In genomic region chr22:21032037-21032842, GRCh38 we compare ENCODE assay signal across 9 cellular contexts. TPM values are rescaled to one million over a fixed set of nuclear protein-coding genes. Genes with fewer than 3 reads are reported as not detected.
DNase-seq lines count a peak whose midpoint lies in the region; ATAC-seq, FAIRE-seq and TF ChIP-seq lines count a peak whose summit lies in the region.
"Had no signal": no experiment of that assay in that cellular context is flagged by ENCODE, and none has a peak within 500 bp of the region (broad histone marks: within the 10 kb centered on the region; RNA-seq: fewer than 3 reads in every experiment).

Gene SLC7A4, minus strand, starts transcription at chr22:21032561. Its CDS starts 749 bp downstream, at chr22:21031812.

- intact Hi-C loops in CD8-positive, alpha-beta T cell (cut with DNase I, micrococcal nuclease) = no loop called here
- intact Hi-C loops in pancreas (cut with DNase I) = no loop called here

- H3K4me1 ChIP-seq in CD8-positive, alpha-beta T cell (ENCODE audit: insufficient read depth, low read length) = peaks cover 9% of the 10 kb centered on the region
- no peaks in the 10 kb centered on the region for H3K4me1 ChIP-seq in pancreas

- H3K36me3 Mint-ChIP-seq in CD8-positive, alpha-beta T cell = no peaks in the 10 kb centered on the region
- H3K36me3 Mint-ChIP-seq in T-helper 17 cell (ENCODE audit: low read depth) = peaks cover 3% of the 10 kb centered on the region
- no peaks in the 10 kb centered on the region for H3K36me3 Mint-ChIP-seq in glutamatergic neuron (ENCODE audit: unreplicated experiment)

- ATAC-seq in CD8-positive, alpha-beta T cell = peak; percentile 68
- peak; percentile 48 for ATAC-seq in T-helper 17 cell
- ATAC-seq in pancreas = peak; percentile 40 to 73 (median 63)
- no peak for ATAC-seq in GM19351 (IDR thresholded peaks at IDR 0.05; ENCODE audit: unreplicated experiment)
- no peak for ATAC-seq in HG02973 (IDR thresholded peaks at IDR 0.05; ENCODE audit: unreplicated experiment)
- ATAC-seq in HG02798 (IDR thresholded peaks at IDR 0.05; ENCODE audit: poor library complexity, unreplicated experiment) = no peak

- no peak within 1 kb of the TSS for H3K27ac Mint-ChIP-seq in CD8-positive, alpha-beta T cell
- H3K27ac Mint-ChIP-seq in T-helper 17 cell = no peak within 1 kb of the TSS
- no peak within 1 kb of the TSS for H3K27ac Mint-ChIP-seq in glutamatergic neuron (ENCODE audit: unreplicated experiment)

- no peaks in the 10 kb centered on the region for H3K9me3 ChIP-seq in CD8-positive, alpha-beta T cell (ENCODE audit: low read length)
- H3K9me3 ChIP-seq in T-helper 17 cell (ENCODE audit: control insufficient read depth, low read length, poor library complexity, severe bottlenecking) (no peaks in the 10 kb centered on the region), pancreas (no peaks in the 10 kb centered on the region)

- FAIRE-seq in pancreas (lab: Jason Lieb, UNC) = no peak

- H3K4me1 Mint-ChIP-seq in CD8-positive, alpha-beta T cell (ENCODE audit: low read depth) = peaks cover 4% of the 10 kb centered on the region
- H3K4me1 Mint-ChIP-seq in T-helper 17 cell (peaks cover 6% of the 10 kb centered on the region), glutamatergic neuron (ENCODE audit: low read depth, unreplicated experiment) (peaks cover 6% of the 10 kb centered on the region)

- peak in 1 of 7 experiments; percentile 32 for DNase-seq in CD8-positive, alpha-beta T cell
- DNase-seq in T-helper 17 cell (no peak), glutamatergic neuron (peak; percentile 50), pancreas (peak in 1 of 6 donors; percentile 66), SK-N-DZ (ENCODE audit: low spot score) (no peak)
- DNase-seq: NCI-H2029 treated with DMSO at 0.1 percent for 48 hours had no signal

- H3K36me3 ChIP-seq in CD8-positive, alpha-beta T cell (ENCODE audit: insufficient read depth, low read length) = no peaks in the 10 kb centered on the region
- H3K36me3 ChIP-seq in pancreas = no peaks in the 10 kb centered on the region

- no peaks in the 10 kb centered on the region for H3K9me3 Mint-ChIP-seq in CD8-positive, alpha-beta T cell
- H3K9me3 Mint-ChIP-seq in glutamatergic neuron (ENCODE audit: unreplicated experiment) = peaks cover 12% of the 10 kb centered on the region

- TF ChIP-seq CTCF in CD8-positive, alpha-beta T cell (IDR thresholded peaks at IDR 0.05) = no peak
- TF ChIP-seq CTCF in glutamatergic neuron (IDR thresholded peaks at IDR 0.05; ENCODE audit: partially characterized antibody, unreplicated experiment) = no peak
- no peak for TF ChIP-seq CTCF in pancreas (IDR thresholded peaks at IDR 0.05)

- H3K27me3 Mint-ChIP-seq in CD8-positive, alpha-beta T cell (ENCODE audit: low read depth) = peaks cover 24% of the 10 kb centered on the region
- peaks cover 48% of the 10 kb centered on the region for H3K27me3 Mint-ChIP-seq in T-helper 17 cell
- peaks cover 12% of the 10 kb centered on the region for H3K27me3 Mint-ChIP-seq in glutamatergic neuron (ENCODE audit: unreplicated experiment)

- CTCF ChIA-PET in CD8-positive, alpha-beta T cell (lab: Charles Lee) = no interaction called here

- H3K27me3 ChIP-seq in CD8-positive, alpha-beta T cell (ENCODE audit: insufficient read depth, low read length) = no peaks in the 10 kb centered on the region
- H3K27me3 ChIP-seq in pancreas = no peaks in the 10 kb centered on the region

- H3K4me3 ChIP-seq in CD8-positive, alpha-beta T cell (ENCODE audit: low read depth, low read length) = peak within 1 kb of the TSS; percentile 37
- peak within 1 kb of the TSS in 3 of 4 donors; percentile 3 to 40 (median 10) for H3K4me3 ChIP-seq in pancreas

- H3K27ac ChIP-seq in CD8-positive, alpha-beta T cell (ENCODE audit: low read depth, low read length) = no peak within 1 kb of the TSS
- no peak within 1 kb of the TSS for H3K27ac ChIP-seq in pancreas

- H3K4me3 Mint-ChIP-seq in CD8-positive, alpha-beta T cell = peak within 1 kb of the TSS; percentile 62
- peak within 1 kb of the TSS; percentile 75 for H3K4me3 Mint-ChIP-seq in T-helper 17 cell
- no peak within 1 kb of the TSS for H3K4me3 Mint-ChIP-seq in glutamatergic neuron (ENCODE audit: unreplicated experiment)

- POLR2A ChIA-PET in CD8-positive, alpha-beta T cell (lab: Charles Lee) = interaction anchor here (0.6 kb wide), 1 partner anchor 121 kb away, joined by 5 read pairs; no protein-coding TSS in a partner anchor

- WGBS in pancreas, 2 donors = 9 to 12% methylated on average over 36 to 58 of the region's 58 CpGs

RNA-seq across cellular contexts. Expression of gene SLC7A4, which starts in this region (rescaled TPM):
- not detected for total RNA-seq in CD8-positive, alpha-beta T cell
- total RNA-seq in T-helper 17 cell = under 1 TPM; 0.13 to 0.15 TPM
- 0.59 TPM for total RNA-seq in glutamatergic neuron (ENCODE audit: unreplicated experiment)
- total RNA-seq in pancreas = under 1 TPM in 5 of 6 donors, not detected in 1; 0.09 to 0.28 (median 0.18) TPM
- polyA plus RNA-seq in pancreas = 1 to 10 TPM in 1 of 2 donors, under 1 TPM in 1; 0.68 to 1.4 TPM
- 0.29 TPM in 1 of 2 replicates, not detected in the other for polyA plus RNA-seq in SK-N-DZ (2014; cell fraction: cytosol; rRNA removed)
- polyA plus RNA-seq in SK-N-DZ (2014; cell fraction: nucleus; rRNA removed) = 0.09 and 0.19 TPM in 2 replicates

Comparison
In these comparisons a context has a peak if more than half of its experiments do, and no peak if none do; other contexts are left out.
1. Peak in ATAC-seq and H3K4me3 ChIP-seq in CD8-positive, alpha-beta T cell; RNA of the gene not detected or under 1 TPM.
2. Peak in ATAC-seq in T-helper 17 cell; RNA of the gene not detected or under 1 TPM.
3. Peak in DNase-seq in glutamatergic neuron; RNA of the gene not detected or under 1 TPM.
4. ATAC-seq: peak in pancreas (4 of 4); none in GM19351 (single experiment), HG02973 (single experiment) and HG02798 (single experiment).